ENCODE assay signal across 31 cellular contexts in the genomic region with DNA sequence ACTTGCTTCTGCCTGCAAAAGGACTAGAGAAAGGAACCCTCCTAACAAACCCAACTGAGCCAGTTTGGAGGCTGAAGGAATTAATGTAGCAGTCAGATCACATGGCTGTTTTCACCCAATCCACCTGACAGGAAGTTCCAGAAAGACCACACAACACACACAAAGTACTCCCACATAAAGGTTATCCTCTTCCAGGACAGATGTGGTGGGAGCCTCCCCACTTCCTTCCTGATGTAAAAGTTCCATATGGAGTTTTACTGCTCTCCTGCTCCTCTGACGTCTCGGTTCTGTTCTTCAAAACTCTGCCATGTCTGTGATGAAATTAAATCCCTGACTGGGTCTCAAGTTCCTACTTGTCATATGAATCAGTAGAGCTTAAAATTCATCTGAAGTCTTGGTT.
"Had no signal": no experiment of that assay in that cellular context is flagged by ENCODE, and none has a peak within 500 bp of the region (broad histone marks: within the 10 kb centered on the region; RNA-seq: fewer than 3 reads in every experiment).

No MANE protein-coding gene starts in this region.

- H3K4me1 ChIP-seq: breast epithelium, esophagus muscularis mucosa had no signal

- H3K27ac Mint-ChIP-seq: activated CD4-positive, alpha-beta memory T cell treated with anti-CD3 and anti-CD28 coated beads for 36 hours; activated CD4-positive, alpha-beta T cell treated with anti-CD3 and anti-CD28 coated beads for 36 hours; activated CD4-positive, alpha-beta T cell treated with anti-CD3 and anti-CD28 coated beads, Interleukin-2, amount 10 ng/mL, durations not matched to agents 24 days and 14 days; activated CD8-positive, alpha-beta memory T cell treated with anti-CD3 and anti-CD28 coated beads, Interleukin-2, amount 10 ng/mL, durations not matched to agents 7 days and 5 days; activated CD8-positive, alpha-beta T cell treated with anti-CD3 and anti-CD28 coated beads, Interleukin-2, amount 10 ng/mL, durations not matched to agents 7 days and 5 days; activated naive CD4-positive, alpha-beta T cell treated with anti-CD3 and anti-CD28 coated beads for 36 hours; activated naive CD4-positive, alpha-beta T cell treated with anti-CD3 and anti-CD28 coated beads, Interleukin-2, amount 50 U/mL, for 24 hours; activated naive CD8-positive, alpha-beta T cell treated with anti-CD3 and anti-CD28 coated beads, Interleukin-2, amount 10 ng/mL, durations not matched to agents 7 days and 5 days; activated T-helper 1 cell treated with anti-CD3 and anti-CD28 coated beads, Interleukin-12 subunit alpha, Interleukin-12 subunit beta, Interleukin-2, Interleukin-4 antibody, amounts not matched to agents 30 ng/mL and 10 ng/mL and 1 ng/mL, durations not matched to agents 14 hours and 24 hours and 36 hours; activated T-helper 2 cell treated with anti-CD3 and anti-CD28 coated beads, Interferon-gamma antibody, Interleukin-2, Interleukin-4, amounts not matched to agents 10 μg/mL and 5 μg/mL and 100 μg/mL, durations not matched to agents 14 hours and 24 hours and 36 hours; brain; dendritic cell treated with granulocyte-macrophage colony-stimulating factor and Interleukin-4, amounts not matched to agents 40 ng/mL and 50 ng/mL, for 4 days; effector memory CD8-positive, alpha-beta T cell had no signal

- H3K27me3 ChIP-seq: ascending aorta, esophagus muscularis mucosa had no signal

- H3K36me3 ChIP-seq: ascending aorta, breast epithelium, esophagus muscularis mucosa had no signal

- H3K27ac ChIP-seq: ascending aorta, breast epithelium, coronary artery, esophagus muscularis mucosa had no signal

- H3K4me3 ChIP-seq: ascending aorta, breast epithelium, coronary artery, dorsolateral prefrontal cortex, esophagus muscularis mucosa had no signal

- DNase-seq: activated CD4-positive, alpha-beta memory T cell treated with anti-CD3 and anti-CD28 coated beads for 36 hours; activated CD4-positive, alpha-beta T cell treated with anti-CD3 and anti-CD28 coated beads for 36 hours; activated CD4-positive, alpha-beta T cell treated with anti-CD3 and anti-CD28 coated beads, Interleukin-2, amount 10 ng/mL, durations not matched to agents 24 days and 14 days; activated CD4-positive, CD25-positive, alpha-beta regulatory T cell; activated CD4-positive, CD25-positive, alpha-beta regulatory T cell treated with anti-CD3 and anti-CD28 coated beads, Interleukin-2, amount 50 U/mL, for 72 hours; activated CD8-positive, alpha-beta memory T cell treated with anti-CD3 and anti-CD28 coated beads, Interleukin-2, amount 10 ng/mL, durations not matched to agents 7 days and 5 days; activated CD8-positive, alpha-beta memory T cell treated with anti-CD3 and anti-CD28 coated beads, Interleukin-2, amount 50 U/mL, for 4 hours; activated CD8-positive, alpha-beta T cell treated with anti-CD3 and anti-CD28 coated beads, Interleukin-2, amount 10 ng/mL, durations not matched to agents 7 days and 5 days; activated effector memory CD4-positive, alpha-beta T cell treated with anti-CD3 and anti-CD28 coated beads, Interleukin-2, amount 50 U/mL, for 16 hours; activated naive CD4-positive, alpha-beta T cell treated with anti-CD3 and anti-CD28 coated beads for 36 hours; activated naive CD8-positive, alpha-beta T cell treated with anti-CD3 and anti-CD28 coated beads, Interleukin-2, amount 10 ng/mL, durations not matched to agents 7 days and 5 days; activated T-cell treated with anti-CD3 and anti-CD28 coated beads, Interleukin-2, amount 50 U/mL, for 1 hour; activated T-cell treated with anti-CD3 and anti-CD28 coated beads, Interleukin-2, amount 50 U/mL, for 48 hours; dorsolateral prefrontal cortex; effector memory CD8-positive, alpha-beta T cell; erythroblast; foreskin fibroblast; head of caudate nucleus; hippocampal formation; T-helper 2 cell had no signal

- H3K9me3 Mint-ChIP-seq: activated CD4-positive, alpha-beta memory T cell treated with anti-CD3 and anti-CD28 coated beads for 36 hours; activated CD4-positive, alpha-beta T cell treated with anti-CD3 and anti-CD28 coated beads, Interleukin-2, amount 10 ng/mL, durations not matched to agents 24 days and 14 days; activated naive CD4-positive, alpha-beta T cell treated with anti-CD3 and anti-CD28 coated beads for 36 hours; activated naive CD4-positive, alpha-beta T cell treated with anti-CD3 and anti-CD28 coated beads, Interleukin-2, amount 50 U/mL, for 24 hours; activated naive CD8-positive, alpha-beta T cell treated with anti-CD3 and anti-CD28 coated beads, Interleukin-2, amount 10 ng/mL, durations not matched to agents 7 days and 5 days; activated T-helper 1 cell treated with anti-CD3 and anti-CD28 coated beads, Interleukin-12 subunit alpha, Interleukin-12 subunit beta, Interleukin-2, Interleukin-4 antibody, amounts not matched to agents 30 ng/mL and 10 ng/mL and 1 ng/mL, durations not matched to agents 14 hours and 24 hours and 36 hours; activated T-helper 2 cell treated with anti-CD3 and anti-CD28 coated beads, Interferon-gamma antibody, Interleukin-2, Interleukin-4, amounts not matched to agents 10 μg/mL and 5 μg/mL and 100 μg/mL, durations not matched to agents 14 hours and 24 hours and 36 hours; brain; central memory CD8-positive, alpha-beta T cell; effector memory CD8-positive, alpha-beta T cell had no signal

- H3K36me3 Mint-ChIP-seq: activated CD4-positive, alpha-beta memory T cell treated with anti-CD3 and anti-CD28 coated beads for 36 hours; activated CD8-positive, alpha-beta memory T cell treated with anti-CD3 and anti-CD28 coated beads, Interleukin-2, amount 10 ng/mL, durations not matched to agents 7 days and 5 days; activated naive CD4-positive, alpha-beta T cell treated with anti-CD3 and anti-CD28 coated beads, Interleukin-2, amount 50 U/mL, for 24 hours; activated naive CD8-positive, alpha-beta T cell treated with anti-CD3 and anti-CD28 coated beads, Interleukin-2, amount 10 ng/mL, durations not matched to agents 7 days and 5 days; brain had no signal

- H3K9me3 ChIP-seq: ascending aorta, breast epithelium, esophagus muscularis mucosa had no signal

- H3K4me1 Mint-ChIP-seq: activated CD4-positive, alpha-beta T cell treated with anti-CD3 and anti-CD28 coated beads for 36 hours; activated CD4-positive, alpha-beta T cell treated with anti-CD3 and anti-CD28 coated beads, Interleukin-2, amount 10 ng/mL, durations not matched to agents 24 days and 14 days; activated CD8-positive, alpha-beta memory T cell treated with anti-CD3 and anti-CD28 coated beads, Interleukin-2, amount 10 ng/mL, durations not matched to agents 7 days and 5 days; activated naive CD4-positive, alpha-beta T cell treated with anti-CD3 and anti-CD28 coated beads, Interleukin-2, amount 50 U/mL, for 24 hours; activated naive CD8-positive, alpha-beta T cell treated with anti-CD3 and anti-CD28 coated beads, Interleukin-2, amount 10 ng/mL, durations not matched to agents 7 days and 5 days; central memory CD8-positive, alpha-beta T cell had no signal

- ATAC-seq: activated CD4-positive, alpha-beta T cell treated with anti-CD3 and anti-CD28 coated beads for 36 hours; activated CD8-positive, alpha-beta memory T cell treated with anti-CD3 and anti-CD28 coated beads, Interleukin-2, amount 10 ng/mL, durations not matched to agents 7 days and 5 days; activated CD8-positive, alpha-beta T cell treated with anti-CD3 and anti-CD28 coated beads, Interleukin-2, amount 10 ng/mL, durations not matched to agents 7 days and 5 days; effector memory CD8-positive, alpha-beta T cell had no signal

- H3K27me3 Mint-ChIP-seq: activated CD4-positive, alpha-beta T cell treated with anti-CD3 and anti-CD28 coated beads, Interleukin-2, amount 10 ng/mL, durations not matched to agents 24 days and 14 days; activated CD8-positive, alpha-beta memory T cell treated with anti-CD3 and anti-CD28 coated beads, Interleukin-2, amount 10 ng/mL, durations not matched to agents 7 days and 5 days; dendritic cell treated with granulocyte-macrophage colony-stimulating factor and Interleukin-4, amounts not matched to agents 40 ng/mL and 50 ng/mL, for 4 days had no signal

- H3K4me3 Mint-ChIP-seq: activated CD4-positive, alpha-beta memory T cell treated with anti-CD3 and anti-CD28 coated beads for 36 hours; activated CD4-positive, alpha-beta T cell treated with anti-CD3 and anti-CD28 coated beads for 36 hours; activated CD4-positive, alpha-beta T cell treated with anti-CD3 and anti-CD28 coated beads, Interleukin-2, amount 10 ng/mL, durations not matched to agents 24 days and 14 days; activated CD8-positive, alpha-beta memory T cell treated with anti-CD3 and anti-CD28 coated beads, Interleukin-2, amount 10 ng/mL, durations not matched to agents 7 days and 5 days; activated CD8-positive, alpha-beta T cell treated with anti-CD3 and anti-CD28 coated beads, Interleukin-2, amount 10 ng/mL, durations not matched to agents 7 days and 5 days; activated naive CD4-positive, alpha-beta T cell treated with anti-CD3 and anti-CD28 coated beads for 36 hours; activated naive CD4-positive, alpha-beta T cell treated with anti-CD3 and anti-CD28 coated beads, Interleukin-2, amount 50 U/mL, for 24 hours; activated naive CD8-positive, alpha-beta T cell treated with anti-CD3 and anti-CD28 coated beads, Interleukin-2, amount 10 ng/mL, durations not matched to agents 7 days and 5 days; activated T-helper 1 cell treated with anti-CD3 and anti-CD28 coated beads, Interleukin-12 subunit alpha, Interleukin-12 subunit beta, Interleukin-2, Interleukin-4 antibody, amounts not matched to agents 30 ng/mL and 10 ng/mL and 1 ng/mL, durations not matched to agents 14 hours and 24 hours and 36 hours; brain; central memory CD8-positive, alpha-beta T cell; dendritic cell treated with granulocyte-macrophage colony-stimulating factor and Interleukin-4, amounts not matched to agents 40 ng/mL and 50 ng/mL, for 4 days; effector memory CD8-positive, alpha-beta T cell had no signal

- FAIRE-seq: frontal cortex had no signal
